In genomic region chr15:96332854-96333193, GRCh38 we compare ENCODE assay signal across 9 cellular contexts. TPM values are rescaled to one million over a fixed set of nuclear protein-coding genes. Genes with fewer than 3 reads are reported as not detected.
DNase-seq lines count a peak whose midpoint lies in the region; ATAC-seq, FAIRE-seq and TF ChIP-seq lines count a peak whose summit lies in the region.
"Had no signal": no experiment of that assay in that cellular context is flagged by ENCODE, and none has a peak within 500 bp of the region (broad histone marks: within the 10 kb centered on the region; RNA-seq: fewer than 3 reads in every experiment).

No MANE protein-coding gene starts in this region.

- peaks cover 34% of the 10 kb centered on the region for H3K36me3 ChIP-seq in muscle layer of colon (ENCODE audit: insufficient read depth, low read length)
- H3K36me3 ChIP-seq: neutrophil had no signal

- H3K4me1 ChIP-seq in A549, result peaks cover 47% of the 10 kb centered on the region
- peaks cover 11% of the 10 kb centered on the region for H3K4me1 ChIP-seq in muscle layer of colon (ENCODE audit: insufficient read depth, low read length)

- TF ChIP-seq CTCF in A549 (IDR thresholded peaks at IDR 0.05) (no peak), choroid plexus epithelial cell (conservative IDR thresholded peaks at IDR 0.05; ENCODE audit: low read depth, low read length) (no peak)

- H3K27ac ChIP-seq in A549 (peak overlapping the region; percentile 89 to 99), muscle layer of colon (ENCODE audit: low read depth, low read length) (peak overlapping the region; percentile 90)
- H3K27ac ChIP-seq: neutrophil had no signal

- H3K4me3 ChIP-seq in A549 (peak overlapping the region; percentile 71), choroid plexus epithelial cell (ENCODE audit: low read depth, low read length) (peak overlapping the region; percentile 94), muscle layer of colon (ENCODE audit: low read depth in 1 of 2, low read length in 2 of 2) (peak overlapping the region; percentile 83 to 89)

- H3K9ac ChIP-seq in muscle layer of colon (ENCODE audit: low read length), result peak overlapping the region; percentile 92

- H3K9me3 ChIP-seq in A549 (no peaks in the 10 kb centered on the region), muscle layer of colon (ENCODE audit: low read length) (no peaks in the 10 kb centered on the region)
- H3K9me3 ChIP-seq: neutrophil had no signal

- TF ChIP-seq RAD21 in A549 (conservative IDR thresholded peaks at IDR 0.05 in 1 of 2, IDR thresholded peaks at IDR 0.05 in 1 of 2), result no peak

- no peak for TF ChIP-seq EP300 in A549 (IDR thresholded peaks at IDR 0.05)

- no peak for TF ChIP-seq POLR2A in A549 (IDR thresholded peaks at IDR 0.05; ENCODE audit: low read length)

- 2% methylated on average over 13 of the region's 13 CpGs for WGBS in A549 (ENCODE audit: missing lambda C conversion rate)

- no peak for DNase-seq in A549 (ENCODE audit: low read depth in 1 of 2, low spot score in 1 of 2)
- DNase-seq in HuH-7 (ENCODE audit: low spot score), result peak; percentile 23
- DNase-seq in choroid plexus epithelial cell (ENCODE audit: low read depth), result peak; percentile 49
- DNase-seq in UCSD-AML1 (lab: John Stamatoyannopoulos, UW; ENCODE audit: unreplicated experiment), result no peak
- DNase-seq in NCI-H1092 (lab: John Stamatoyannopoulos, UW), result no peak
- no peak for DNase-seq in NCI-H1694 treated with DMSO at 0.1 percent for 48 hours (lab: John Stamatoyannopoulos, UW)

- FAIRE-seq in A549 (lab: Jason Lieb, UNC), result no peak

- POLR2A ChIA-PET in A549 (lab: Yijun Ruan, JAX), result interaction anchor here (6.5 kb wide), 1 partner anchor 7 kb away, joined by 113 read pairs; no protein-coding TSS in a partner anchor

- no peaks in the 10 kb centered on the region for H3K27me3 ChIP-seq in muscle layer of colon (ENCODE audit: control insufficient read depth in 1 of 2, insufficient read depth in 2 of 2, low read length in 2 of 2)

- CTCF ChIA-PET in A549 (lab: Yijun Ruan, JAX), result interaction anchor here (0.8 to 7.5 kb wide), 4 partner anchors 9 to 913 kb away, joined by 3 to 280 read pairs (median 6); no protein-coding TSS in a partner anchor

- H3K4me2 ChIP-seq in A549, result peak overlapping the region; percentile 94

- no peak for ATAC-seq in A549
- no peak for ATAC-seq in activated CD4-positive, CD25-positive, alpha-beta regulatory T cell treated with anti-CD3 and anti-CD28 coated beads, Interleukin-2, amount 50 U/mL, for 24 hours

TF ChIP-seq in A549, 52 proteins besides CTCF, POLR2A, EP300 and RAD21:
- TF ChIP-seq CEBPB (IDR thresholded peaks at IDR 0.05), result no peak
- TF ChIP-seq HES2 (IDR thresholded peaks at IDR 0.05), result no peak
- no peak for TF ChIP-seq MYC (IDR thresholded peaks at IDR 0.05; ENCODE audit: borderline replicate concordance, low read length)
- no peak for TF ChIP-seq ELK1 (IDR thresholded peaks at IDR 0.05; ENCODE audit: low read depth, low read length)
- TF ChIP-seq JUNB (IDR thresholded peaks at IDR 0.05), result no peak
- no peak for TF ChIP-seq CHD2 (IDR thresholded peaks at IDR 0.05; ENCODE audit: low read length, partially characterized antibody)
- no peak for TF ChIP-seq JUN (IDR thresholded peaks at IDR 0.05)

RNA-seq across cellular contexts. Expression of gene NR2F2, which starts 2.3 kb away (rescaled TPM):
- polyA plus RNA-seq in A549 (2011; rRNA removed), result 11.8 and 14.4 TPM in 2 replicates
- polyA plus RNA-seq in A549 (2012; cell fraction: cytosol; rRNA removed), result 14.2 and 17.8 TPM in 2 replicates
- 10.9 and 18.7 TPM in 2 replicates for polyA plus RNA-seq in A549 (2012; cell fraction: nucleus; rRNA removed)
- 14.4 to 15.7 TPM (median 15.3 TPM) in 3 replicates for polyA plus RNA-seq in A549 (2017; fragmentation: RNase III; extraction: RNeasy Plus Mini Kit Qiagen cat#74134 plus additional on column Dnase treatment)
- 5.7 and 14.9 TPM in 2 replicates for polyA minus RNA-seq in A549 (2011; rRNA and poly(A)+ RNA removed)

Comparison
In these comparisons a context has a peak if more than half of its experiments do, and no peak if none do; other contexts are left out.
1. DNase-seq: peak in HuH-7 (single experiment) and choroid plexus epithelial cell (single experiment); none in A549 (0 of 2), UCSD-AML1 (single experiment), NCI-H1092 (single experiment) and NCI-H1694 treated with DMSO at 0.1 percent for 48 hours (single experiment).
2. Peak in every context shown above with its lines, with median percentiles within 50 percentile points of each other: H3K4me3 ChIP-seq.